ENCODE assay signal across 10 cellular contexts in genomic region chrX:150873616-150874015, GRCh38. TPM values are rescaled to one million over a fixed set of nuclear protein-coding genes. Genes with fewer than 3 reads are reported as not detected.
DNase-seq lines count a peak whose midpoint lies in the region; ATAC-seq, FAIRE-seq and TF ChIP-seq lines count a peak whose summit lies in the region.
"Had no signal": no experiment of that assay in that cellular context is flagged by ENCODE, and none has a peak within 500 bp of the region (broad histone marks: within the 10 kb centered on the region; RNA-seq: fewer than 3 reads in every experiment).

No MANE protein-coding gene starts in this region.

- H3K36me3 Mint-ChIP-seq in chondrocyte (ENCODE audit: low read depth) = peaks cover 4% of the 10 kb centered on the region

- dilution Hi-C loops in keratinocyte (cut with MboI; ENCODE audit: extremely low pct_ligation_motif_present, low sequenced_read_pairs) = no loop called here

- intact Hi-C loops in PC-3 (cut with micrococcal nuclease) = no loop called here
- intact Hi-C loops in colonic mucosa (cut with DNase I) = no loop called here

- peak; percentile 61 for FAIRE-seq in keratinocyte (lab: Jason Lieb, UNC)

- TF ChIP-seq CTCF in PC-3 (conservative IDR thresholded peaks at IDR 0.05; ENCODE audit: low read depth, low read length) = no peak
- no peak for TF ChIP-seq CTCF in keratinocyte (optimal IDR thresholded peaks at IDR 0.05 in 1 of 3, IDR thresholded peaks at IDR 0.05 in 1 of 3, conservative IDR thresholded peaks at IDR 0.05 in 1 of 3; ENCODE audit: extremely low read depth in 1 of 3, insufficient read depth in 2 of 3, low read length in 3 of 3)
- no peak for TF ChIP-seq CTCF in colonic mucosa (IDR thresholded peaks at IDR 0.05)
- TF ChIP-seq CTCF in chondrocyte (IDR thresholded peaks at IDR 0.05) = no peak

- peak overlapping the region; percentile 52 for H3K27ac ChIP-seq in PC-3 (ENCODE audit: low read length)
- H3K27ac ChIP-seq in keratinocyte (ENCODE audit: control insufficient read depth, insufficient read depth, low read length) = peak overlapping the region; percentile 41
- H3K27ac ChIP-seq in colonic mucosa = no peak overlapping the region

- H2AFZ ChIP-seq in PC-3 (ENCODE audit: low read length) (no peak overlapping the region), keratinocyte (ENCODE audit: control insufficient read depth, low read length) (no peak overlapping the region)

- H3K9ac ChIP-seq in PC-3 (ENCODE audit: low read length) (no peak overlapping the region), keratinocyte (ENCODE audit: control insufficient read depth, extremely low read depth, insufficient read depth, low read length) (no peak overlapping the region), colonic mucosa (ENCODE audit: low read depth in 2 of 2, low read length in 2 of 2) (no peak overlapping the region)

- POLR2A ChIA-PET in PC-3 (lab: Charles Lee; ENCODE audit: unreplicated experiment) = no interaction called here

- peak; percentile 63 for DNase-seq in PC-3
- DNase-seq in keratinocyte (ENCODE audit: low read depth, low spot score) = no peak
- no peak for DNase-seq in colonic mucosa
- DNase-seq in Ammon's horn (ENCODE audit: low spot score) = no peak
- no peak for DNase-seq in chondrocyte (ENCODE audit: low spot score)

- H3K79me2 ChIP-seq in PC-3 (ENCODE audit: low read length) = peaks cover 7% of the 10 kb centered on the region; the same call in 1 of the 2 replicates
- H3K79me2 ChIP-seq in keratinocyte (ENCODE audit: control insufficient read depth, insufficient read depth, low read length) = peaks cover 14% of the 10 kb centered on the region

- no peaks in the 10 kb centered on the region for H3K27me3 ChIP-seq in PC-3 (ENCODE audit: low read length)
- H3K27me3 ChIP-seq in keratinocyte (ENCODE audit: control insufficient read depth, extremely low read depth, insufficient read depth, low read length) = no peaks in the 10 kb centered on the region
- H3K27me3 ChIP-seq in colonic mucosa = no peaks in the 10 kb centered on the region

- no peak overlapping the region for H3K4me2 ChIP-seq in PC-3 (ENCODE audit: low read length)
- peak overlapping the region; percentile 3 for H3K4me2 ChIP-seq in keratinocyte (ENCODE audit: control insufficient read depth, extremely low read depth, insufficient read depth, low read depth, low read length)

- no peak overlapping the region for H3K27ac Mint-ChIP-seq in chondrocyte (ENCODE audit: unreplicated experiment)
- H3K27ac Mint-ChIP-seq: nephron had no signal

- H3K36me3 ChIP-seq in PC-3 (ENCODE audit: low read depth, low read length) (0 out of 2 replicates have a peak, but pooled peaks cover 7% of the 10 kb centered on the region), keratinocyte (ENCODE audit: control insufficient read depth in 2 of 2, extremely low read depth in 1 of 2, insufficient read depth in 2 of 2, low read length in 2 of 2) (no peaks in the 10 kb centered on the region), colonic mucosa (no peaks in the 10 kb centered on the region)

- peaks cover 16% of the 10 kb centered on the region for H3K9me3 Mint-ChIP-seq in chondrocyte (ENCODE audit: low read depth)

- H4K20me1 ChIP-seq in PC-3 (ENCODE audit: low read length) (no peaks in the 10 kb centered on the region), keratinocyte (ENCODE audit: control insufficient read depth, extremely low read depth, insufficient read depth, low read length) (no peaks in the 10 kb centered on the region)

- H3K9me2 ChIP-seq in PC-3 (replicated peaks; ENCODE audit: low read length) = no peaks in the 10 kb centered on the region

- no peaks in the 10 kb centered on the region for H3K27me3 Mint-ChIP-seq in chondrocyte (ENCODE audit: low read depth)
- H3K27me3 Mint-ChIP-seq: brain had no signal

- no TSS peak for BruUV-seq in PC-3 (replicated peaks; lab: Mats Ljungman, UMichigan)

- H3F3A ChIP-seq in PC-3 (ENCODE audit: low read length, unreplicated experiment) = no peaks in the 10 kb centered on the region

- no peak overlapping the region for H3K4me3 Mint-ChIP-seq in chondrocyte (ENCODE audit: unreplicated experiment)
- H3K4me3 Mint-ChIP-seq: brain, nephron had no signal

- H3K9me1 ChIP-seq in keratinocyte (ENCODE audit: control insufficient read depth, extremely low read depth, insufficient read depth, low read length) = no peaks in the 10 kb centered on the region

- peak; percentile 48 for ATAC-seq in GM18867 (IDR thresholded peaks at IDR 0.05; ENCODE audit: unreplicated experiment)
- peak; percentile 84 for ATAC-seq in HG02610 (IDR thresholded peaks at IDR 0.05; ENCODE audit: unreplicated experiment)
- peak; percentile 96 for ATAC-seq in PC-3
- no peak for ATAC-seq in GM19397 (IDR thresholded peaks at IDR 0.05; ENCODE audit: unreplicated experiment)

- CTCF ChIA-PET in PC-3 (lab: Charles Lee) = no interaction called here

- no peaks in the 10 kb centered on the region for H3K9me3 ChIP-seq in PC-3 (ENCODE audit: low read length)
- H3K9me3 ChIP-seq in keratinocyte (ENCODE audit: control insufficient read depth, low read depth, low read length) = no peaks in the 10 kb centered on the region
- no peaks in the 10 kb centered on the region for H3K9me3 ChIP-seq in colonic mucosa

- H3K4me3 ChIP-seq in PC-3 (ENCODE audit: low read length) (no peak overlapping the region), keratinocyte (ENCODE audit: control insufficient read depth in 2 of 3, extremely low read depth in 1 of 3, insufficient read depth in 2 of 3, low read depth in 1 of 3, low read length in 3 of 3) (no peak overlapping the region), colonic mucosa (no peak overlapping the region)

- peaks cover 20% of the 10 kb centered on the region for H3K4me1 Mint-ChIP-seq in chondrocyte (ENCODE audit: low read depth)

- H3K4me1 ChIP-seq in PC-3 (ENCODE audit: insufficient read depth, low read length) (peaks cover 16% of the 10 kb centered on the region), keratinocyte (ENCODE audit: control insufficient read depth, extremely low read depth, insufficient read depth, low read length) (peaks cover 10% of the 10 kb centered on the region), colonic mucosa (no peaks in the 10 kb centered on the region)

RNA-seq across cellular contexts. Expression of gene CD99L2, which starts 24.9 kb away (rescaled TPM):
- total RNA-seq in PC-3 (2014; rRNA removed) = 9.4 and 10.9 TPM in 2 replicates
- polyA plus RNA-seq in keratinocyte = 14.4 to 23.2 TPM (median 14.5 TPM) in 3 replicates
- 3.6 TPM for polyA plus RNA-seq in keratinocyte (2011; ENCODE audit: low read depth)
- polyA plus RNA-seq in keratinocyte (2011; cell fraction: cytosol; rRNA removed) = 11.1 and 17.3 TPM in 2 replicates
- polyA plus RNA-seq in keratinocyte (2011; cell fraction: nucleus; rRNA removed) = 36.8 and 42.8 TPM in 2 replicates
- 6.4 and 21.0 TPM in 2 replicates for polyA plus RNA-seq in keratinocyte (2012; ENCODE audit: low replicate concordance)
- polyA minus RNA-seq in keratinocyte = 15.6 to 25.0 TPM (median 17.3 TPM) in 3 replicates
- 13.8 TPM for polyA minus RNA-seq in keratinocyte (2011; cell fraction: cytosol; rRNA and poly(A)+ RNA removed)
- polyA minus RNA-seq in keratinocyte (2011; cell fraction: nucleus; rRNA and poly(A)+ RNA removed) = 19.8 and 30.9 TPM in 2 replicates
- total RNA-seq in colonic mucosa = 10 to 100 TPM; 12.3 to 15.4 TPM
- total RNA-seq in chondrocyte = 62.0 to 82.1 TPM (median 81.9 TPM) in 3 replicates
